ENCODE assay signal across 9 cellular contexts in genomic region chr10:95480901-95481491, GRCh38.
A peak's percentile ranks its signal among the peaks of the same experiment; 100 is the strongest.
DNase-seq lines count a peak whose midpoint lies in the region; ATAC-seq and TF ChIP-seq lines count a peak whose summit lies in the region.
"Had no signal": no experiment of that assay in that cellular context is flagged by ENCODE, and none has a peak within 500 bp of the region (broad histone marks: within the 10 kb centered on the region; RNA-seq: fewer than 3 reads in every experiment).

No MANE protein-coding gene starts in this region.

- no peak for ATAC-seq in left cardiac atrium

- H3K27ac ChIP-seq in cardiac muscle cell (peak overlapping the region; percentile 85), endodermal cell (ENCODE audit: low read depth, low read length) (no peak overlapping the region), mucosa of rectum (ENCODE audit: low read depth in 2 of 2, low read length in 2 of 2) (peak overlapping the region; percentile 63 to 73), uterus (peak overlapping the region; percentile 85 to 93)

- TF ChIP-seq CTCF in cardiac muscle cell (IDR thresholded peaks at IDR 0.05; ENCODE audit: low read depth, low read length) (no peak), endodermal cell (conservative IDR thresholded peaks at IDR 0.05) (no peak), uterus (IDR thresholded peaks at IDR 0.05) (no peak)

- H3K4me3 Mint-ChIP-seq in endodermal cell: no peak overlapping the region

- H3K4me1 ChIP-seq in cardiac muscle cell (ENCODE audit: low read depth) (peaks cover 50% of the 10 kb centered on the region), endodermal cell (ENCODE audit: control insufficient read depth, insufficient read depth, low read length) (peaks cover 16% of the 10 kb centered on the region), mucosa of rectum (ENCODE audit: control insufficient read depth in 2 of 2, insufficient read depth in 2 of 2, low read length in 2 of 2) (peaks cover 23 to 38% of the 10 kb centered on the region in 2 donors), uterus (peaks cover 9 to 11% of the 10 kb centered on the region in 2 donors)

- H3K4me3 ChIP-seq in cardiac muscle cell (no peak overlapping the region), endodermal cell (ENCODE audit: low read length) (no peak overlapping the region), mucosa of rectum (ENCODE audit: low read length in 2 of 2) (no peak overlapping the region), uterus (no peak overlapping the region)

- H3K36me3 Mint-ChIP-seq in endodermal cell (ENCODE audit: low read depth): peaks cover 6% of the 10 kb centered on the region

- peaks cover 61% of the 10 kb centered on the region for H3K4me1 Mint-ChIP-seq in endodermal cell

- TF ChIP-seq POLR2A in uterus (IDR thresholded peaks at IDR 0.05): no peak

- peak in 1 of 2 donors; percentile 42 for DNase-seq in cardiac muscle cell (ENCODE audit: low read depth in 1 of 2, low spot score in 1 of 2)
- no peak for DNase-seq in left cardiac atrium
- DNase-seq in endodermal cell: peak; percentile 87
- DNase-seq in uterus: no peak
- no peak for DNase-seq in stimulated activated CD8-positive, alpha-beta memory T cell treated with anti-CD3 and anti-CD28 coated beads, Interleukin-4, amount 100 ng/mL, for 48 hours
- no peak for DNase-seq in DMS153 (lab: John Stamatoyannopoulos, UW)
- no peak for DNase-seq in NOMO-1 treated with DMSO at 0.1 percent for 48 hours (lab: John Stamatoyannopoulos, UW; ENCODE audit: unreplicated experiment)
- DNase-seq: HCEC 1CT had no signal

- H3K36me3 ChIP-seq in cardiac muscle cell (no peaks in the 10 kb centered on the region), endodermal cell (ENCODE audit: control insufficient read depth, insufficient read depth, low read length) (no peaks in the 10 kb centered on the region), mucosa of rectum (ENCODE audit: control insufficient read depth in 2 of 2, insufficient read depth in 2 of 2, low read length in 2 of 2) (no peaks in the 10 kb centered on the region), uterus (no peaks in the 10 kb centered on the region)

- H3K27me3 Mint-ChIP-seq in endodermal cell (ENCODE audit: insufficient read depth): no peaks in the 10 kb centered on the region

- peaks cover 3% of the 10 kb centered on the region for H3K9me3 Mint-ChIP-seq in endodermal cell

- H3K27ac Mint-ChIP-seq in endodermal cell: peak overlapping the region; percentile 77

- H3K9ac ChIP-seq in endodermal cell (ENCODE audit: extremely low read depth, low read length, poor library complexity, severe bottlenecking) (no peak overlapping the region), mucosa of rectum (ENCODE audit: low read depth in 1 of 2, low read length in 2 of 2) (no peak overlapping the region)

- no peaks in the 10 kb centered on the region for H3K27me3 ChIP-seq in cardiac muscle cell
- H3K27me3 ChIP-seq in endodermal cell (ENCODE audit: control insufficient read depth, insufficient read depth, low read length, poor library complexity, severe bottlenecking): no peaks in the 10 kb centered on the region
- H3K27me3 ChIP-seq in mucosa of rectum (ENCODE audit: control insufficient read depth in 2 of 2, insufficient read depth in 2 of 2, low read length in 2 of 2): no peaks in the 10 kb centered on the region
- no peaks in the 10 kb centered on the region for H3K27me3 ChIP-seq in uterus

- no peaks in the 10 kb centered on the region for H3K9me3 ChIP-seq in cardiac muscle cell (ENCODE audit: low read depth)
- H3K9me3 ChIP-seq in endodermal cell (ENCODE audit: control insufficient read depth, low read length): peaks cover 5% of the 10 kb centered on the region
- no peaks in the 10 kb centered on the region for H3K9me3 ChIP-seq in mucosa of rectum (ENCODE audit: control insufficient read depth in 2 of 2, low read length in 2 of 2)
- H3K9me3 ChIP-seq in uterus: no peaks in the 10 kb centered on the region

- intact Hi-C loops in left cardiac atrium (cut with DNase I): no loop called here
- intact Hi-C loops in uterus (cut with DNase I; ENCODE audit: low total_unique reads): no loop called here

- 17 to 36% methylated on average over 1 to 4 of the region's 4 CpGs for whole genome bisulfite sequencing in endodermal cell (ENCODE audit: insufficient coverage in 1 of 2, insufficient read length in 1 of 2), 2 experiments
